In genomic region chr6:139392834-139393233, GRCh38 we compare ENCODE assay signal across 8 cellular contexts. TPM values are rescaled to one million over a fixed set of nuclear protein-coding genes. Genes with fewer than 3 reads are reported as not detected.
DNase-seq lines count a peak whose midpoint lies in the region; ATAC-seq and TF ChIP-seq lines count a peak whose summit lies in the region.

No MANE protein-coding gene starts in this region.

- no peaks in the 10 kb centered on the region for H3K36me3 Mint-ChIP-seq in activated T-cell treated with anti-CD3 and anti-CD28 coated beads, Interleukin-2, amount 50 U/mL, for 72 hours (ENCODE audit: insufficient read depth in 2 of 2)
- H3K36me3 Mint-ChIP-seq in stimulated activated naive B cell treated with anti-CD40 and anti-IgM and Interleukin-4, amounts not matched to agents 10 μg/mL and 1 μg/mL and 100 μg/mL, for 72 hours, result no peaks in the 10 kb centered on the region
- H3K36me3 Mint-ChIP-seq in type B pancreatic cell, result no peaks in the 10 kb centered on the region

- H3K27me3 Mint-ChIP-seq in activated T-cell treated with anti-CD3 and anti-CD28 coated beads, Interleukin-2, amount 50 U/mL, for 72 hours (ENCODE audit: low read depth), result no peaks in the 10 kb centered on the region
- H3K27me3 Mint-ChIP-seq in stimulated activated naive B cell treated with anti-CD40 and anti-IgM and Interleukin-4, amounts not matched to agents 10 μg/mL and 1 μg/mL and 100 μg/mL, for 72 hours, result no peaks in the 10 kb centered on the region
- H3K27me3 Mint-ChIP-seq in type B pancreatic cell, result no peaks in the 10 kb centered on the region

- ATAC-seq in activated T-cell treated with anti-CD3 and anti-CD28 coated beads, Interleukin-2, amount 50 U/mL, for 72 hours (replicated peaks in 1 of 2), result peak; percentile 11 to 65
- peak; percentile 96 for ATAC-seq in HG03025 (IDR thresholded peaks at IDR 0.05; ENCODE audit: low FRiP score, unreplicated experiment)
- peak; percentile 100 for ATAC-seq in stimulated activated naive B cell treated with anti-CD40 and anti-IgM and Interleukin-4, amounts not matched to agents 10 μg/mL and 1 μg/mL and 100 μg/mL, for 72 hours (replicated peaks)

- H3K4me1 Mint-ChIP-seq in activated T-cell treated with anti-CD3 and anti-CD28 coated beads, Interleukin-2, amount 50 U/mL, for 72 hours (ENCODE audit: low read depth), result no peaks in the 10 kb centered on the region
- peaks cover 11 to 19% of the 10 kb centered on the region in 2 donors for H3K4me1 Mint-ChIP-seq in stimulated activated naive B cell treated with anti-CD40 and anti-IgM and Interleukin-4, amounts not matched to agents 10 μg/mL and 1 μg/mL and 100 μg/mL, for 72 hours
- peaks cover 22% of the 10 kb centered on the region for H3K4me1 Mint-ChIP-seq in type B pancreatic cell (ENCODE audit: unreplicated experiment)

- no peak overlapping the region for H3K4me3 Mint-ChIP-seq in activated T-cell treated with anti-CD3 and anti-CD28 coated beads, Interleukin-2, amount 50 U/mL, for 72 hours
- H3K4me3 Mint-ChIP-seq in stimulated activated naive B cell treated with anti-CD40 and anti-IgM and Interleukin-4, amounts not matched to agents 10 μg/mL and 1 μg/mL and 100 μg/mL, for 72 hours, result no peak overlapping the region
- no peak overlapping the region for H3K4me3 Mint-ChIP-seq in type B pancreatic cell

- H3K27ac Mint-ChIP-seq in activated T-cell treated with anti-CD3 and anti-CD28 coated beads, Interleukin-2, amount 50 U/mL, for 72 hours, result no peak overlapping the region
- H3K27ac Mint-ChIP-seq in stimulated activated naive B cell treated with anti-CD40 and anti-IgM and Interleukin-4, amounts not matched to agents 10 μg/mL and 1 μg/mL and 100 μg/mL, for 72 hours, result no peak overlapping the region
- H3K27ac Mint-ChIP-seq in type B pancreatic cell, result no peak overlapping the region

- TF ChIP-seq CTCF in type B pancreatic cell (conservative IDR thresholded peaks at IDR 0.05), result no peak

- no peaks in the 10 kb centered on the region for H3K9me3 Mint-ChIP-seq in activated T-cell treated with anti-CD3 and anti-CD28 coated beads, Interleukin-2, amount 50 U/mL, for 72 hours
- H3K9me3 Mint-ChIP-seq in stimulated activated naive B cell treated with anti-CD40 and anti-IgM and Interleukin-4, amounts not matched to agents 10 μg/mL and 1 μg/mL and 100 μg/mL, for 72 hours, result no peaks in the 10 kb centered on the region
- peaks cover under 1% of the 10 kb centered on the region for H3K9me3 Mint-ChIP-seq in type B pancreatic cell

- no peak for DNase-seq in activated T-cell treated with anti-CD3 and anti-CD28 coated beads, Interleukin-2, amount 50 U/mL, for 72 hours
- DNase-seq in activated T-cell treated with anti-CD3 and anti-CD28 coated beads, Interleukin-2, amount 50 U/mL, for 48 hours, result no peak
- peak; percentile 80 for DNase-seq in SIG-M5 treated with dmso at 0.1 percent for 504 hours (lab: John Stamatoyannopoulos, UW; ENCODE audit: unreplicated experiment)
- peak; percentile 16 for DNase-seq in stimulated activated naive B cell treated with anti-CD40 and anti-IgM and Interleukin-4, amounts not matched to agents 10 μg/mL and 1 μg/mL and 100 μg/mL, for 72 hours
- no peak for DNase-seq in T-helper 9 cell
- no peak for DNase-seq in activated naive CD4-positive, alpha-beta T cell treated with Interleukin-2 at 50 U/mL for 16 hours
- DNase-seq in type B pancreatic cell (ENCODE audit: extremely low spot score, unreplicated experiment), result no peak

RNA-seq across cellular contexts. Expression of gene CITED2, which starts 18.4 kb away (rescaled TPM):
- total RNA-seq in activated T-cell treated with anti-CD3 and anti-CD28 coated beads, Interleukin-2, amount 50 U/mL, for 72 hours, result 10 to 100 TPM; 26.0 to 73.0 TPM
- 129 and 143 TPM in 2 replicates for total RNA-seq in type B pancreatic cell (ENCODE audit: low replicate concordance)

Comparison
In these comparisons a context has a peak if more than half of its experiments do, and no peak if none do; other contexts are left out.
1. ATAC-seq: peak in every context shown above with its lines; median percentile 100 in stimulated activated naive B cell treated with anti-CD40 and anti-IgM and Interleukin-4, amounts not matched to agents 10 μg/mL and 1 μg/mL and 100 μg/mL, for 72 hours; 96 in HG03025; 38 in activated T-cell treated with anti-CD3 and anti-CD28 coated beads, Interleukin-2, amount 50 U/mL, for 72 hours.
2. DNase-seq: peak in SIG-M5 treated with dmso at 0.1 percent for 504 hours (single experiment) and stimulated activated naive B cell treated with anti-CD40 and anti-IgM and Interleukin-4, amounts not matched to agents 10 μg/mL and 1 μg/mL and 100 μg/mL, for 72 hours (single experiment); none in activated T-cell treated with anti-CD3 and anti-CD28 coated beads, Interleukin-2, amount 50 U/mL, for 72 hours (0 of 2), activated T-cell treated with anti-CD3 and anti-CD28 coated beads, Interleukin-2, amount 50 U/mL, for 48 hours (0 of 2), T-helper 9 cell (single experiment), activated naive CD4-positive, alpha-beta T cell treated with Interleukin-2 at 50 U/mL for 16 hours (single experiment) and type B pancreatic cell (single experiment).